Comparison of ENCODE assay signal across 1 cellular context in the genomic region with DNA sequence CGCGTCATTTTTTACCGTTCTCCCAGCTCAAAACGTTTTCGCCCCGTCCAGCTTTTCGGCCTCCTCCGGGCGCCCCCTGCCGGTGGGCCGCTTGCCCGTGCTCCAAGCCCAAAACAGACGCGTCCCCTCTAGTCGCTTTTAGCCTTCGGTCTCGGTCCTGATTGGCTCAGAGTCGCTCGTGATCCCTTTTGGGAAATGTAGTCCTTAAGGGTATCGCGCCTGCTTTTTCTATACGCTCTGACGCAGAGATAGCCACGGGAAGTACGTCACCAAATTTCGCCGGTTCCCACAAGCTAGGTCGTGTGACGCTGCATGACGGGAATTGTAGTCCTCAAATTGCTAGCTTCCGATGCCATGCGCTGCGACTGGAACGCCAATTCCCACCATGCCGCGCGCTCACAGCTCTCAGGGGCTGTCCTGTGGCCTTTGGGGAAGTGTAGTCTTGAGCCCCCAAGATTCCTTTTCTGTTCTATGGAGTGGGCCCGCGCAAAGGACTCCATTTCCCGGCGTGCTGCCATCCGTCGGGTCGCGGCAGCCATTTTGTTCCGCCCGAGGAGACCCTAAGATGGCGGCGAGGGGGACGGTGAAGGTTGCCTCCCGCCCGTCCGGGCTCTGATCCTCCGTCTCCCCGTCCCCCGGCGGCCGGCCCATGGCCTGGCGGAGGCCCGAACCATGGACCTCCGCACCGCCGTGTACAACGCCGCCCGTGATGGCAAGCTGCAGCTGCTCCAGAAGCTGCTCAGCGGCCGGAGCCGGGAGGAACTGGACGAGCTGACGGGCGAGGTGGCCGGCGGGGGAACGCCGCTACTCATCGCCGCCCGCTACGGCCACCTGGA.
TF ChIP-seq lines count a peak whose summit lies in the region.

A gene with protein sequence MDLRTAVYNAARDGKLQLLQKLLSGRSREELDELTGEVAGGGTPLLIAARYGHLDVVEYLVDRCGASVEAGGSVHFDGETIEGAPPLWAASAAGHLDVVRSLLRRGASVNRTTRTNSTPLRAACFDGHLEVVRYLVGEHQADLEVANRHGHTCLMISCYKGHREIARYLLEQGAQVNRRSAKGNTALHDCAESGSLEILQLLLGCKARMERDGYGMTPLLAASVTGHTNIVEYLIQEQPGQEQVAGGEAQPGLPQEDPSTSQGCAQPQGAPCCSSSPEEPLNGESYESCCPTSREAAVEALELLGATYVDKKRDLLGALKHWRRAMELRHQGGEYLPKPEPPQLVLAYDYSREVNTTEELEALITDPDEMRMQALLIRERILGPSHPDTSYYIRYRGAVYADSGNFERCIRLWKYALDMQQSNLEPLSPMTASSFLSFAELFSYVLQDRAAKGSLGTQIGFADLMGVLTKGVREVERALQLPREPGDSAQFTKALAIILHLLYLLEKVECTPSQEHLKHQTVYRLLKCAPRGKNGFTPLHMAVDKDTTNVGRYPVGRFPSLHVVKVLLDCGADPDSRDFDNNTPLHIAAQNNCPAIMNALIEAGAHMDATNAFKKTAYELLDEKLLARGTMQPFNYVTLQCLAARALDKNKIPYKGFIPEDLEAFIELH (plus strand): TSS at position 552 of the 836 bp plus-strand sequence. CDS start 121 bp downstream, at position 673.

TF ChIP-seq in K562, 482 proteins besides CTCF, POLR2A, EP300 and RAD21 (continued from another document and continues in another):
- TF ChIP-seq, protein P1, sequence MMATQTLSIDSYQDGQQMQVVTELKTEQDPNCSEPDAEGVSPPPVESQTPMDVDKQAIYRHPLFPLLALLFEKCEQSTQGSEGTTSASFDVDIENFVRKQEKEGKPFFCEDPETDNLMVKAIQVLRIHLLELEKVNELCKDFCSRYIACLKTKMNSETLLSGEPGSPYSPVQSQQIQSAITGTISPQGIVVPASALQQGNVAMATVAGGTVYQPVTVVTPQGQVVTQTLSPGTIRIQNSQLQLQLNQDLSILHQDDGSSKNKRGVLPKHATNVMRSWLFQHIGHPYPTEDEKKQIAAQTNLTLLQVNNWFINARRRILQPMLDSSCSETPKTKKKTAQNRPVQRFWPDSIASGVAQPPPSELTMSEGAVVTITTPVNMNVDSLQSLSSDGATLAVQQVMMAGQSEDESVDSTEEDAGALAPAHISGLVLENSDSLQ (IDR thresholded peaks at IDR 0.05), result peak; percentile 57
- TF ChIP-seq CTBP1 (IDR thresholded peaks at IDR 0.05; ENCODE audit: borderline replicate concordance) (peak; percentile 36), USF1 (CRISPR knock-in tag; IDR thresholded peaks at IDR 0.05) (peak; percentile 91), YY1 (IDR thresholded peaks at IDR 0.05; ENCODE audit: borderline replicate concordance in 1 of 3, control insufficient read depth in 1 of 3, extremely low read depth in 1 of 3, insufficient read depth in 3 of 3, insufficient read length in 1 of 3, insufficient replicate concordance in 2 of 3, low read depth in 1 of 3, low read length in 2 of 3) (peak; percentile 99 to 100 (median 99)), GABPB2 (CRISPR knock-in tag; conservative IDR thresholded peaks at IDR 0.05) (no peak), SPI1 (IDR thresholded peaks at IDR 0.05; ENCODE audit: borderline replicate concordance, low read depth, low read length) (peak; percentile 56), CREB1 (IDR thresholded peaks at IDR 0.05) (peak; percentile 99), CREB1 (CRISPR knock-in tag; IDR thresholded peaks at IDR 0.05) (peak; percentile 99), GABPB1 (CRISPR knock-in tag; IDR thresholded peaks at IDR 0.05) (peak; percentile 99), AFF1 (IDR thresholded peaks at IDR 0.05; ENCODE audit: low read depth in 1 of 2, partially characterized antibody in 2 of 2) (peak; percentile 97 to 100), HSF4 (CRISPR knock-in tag; IDR thresholded peaks at IDR 0.05; ENCODE audit: borderline replicate concordance) (peak; percentile 71; the same call in 1 of the 2 replicates), ZNF79 (CRISPR knock-in tag; IDR thresholded peaks at IDR 0.05; ENCODE audit: low read depth) (peak; percentile 89), ELF1 (tag; IDR thresholded peaks at IDR 0.05) (peak; percentile 71; the same call in 1 of the 2 replicates), ZNF184 (CRISPR knock-in tag; IDR thresholded peaks at IDR 0.05) (no peak), RHOXF2B (CRISPR knock-in tag; conservative IDR thresholded peaks at IDR 0.05) (no peak), CXXC5 (CRISPR knock-in tag; IDR thresholded peaks at IDR 0.05) (peak; percentile 97), MAZ (CRISPR knock-in tag; conservative IDR thresholded peaks at IDR 0.05 in 1 of 2, IDR thresholded peaks at IDR 0.05 in 1 of 2) (peak; percentile 75 to 88), ZNF143 (CRISPR knock-in tag; IDR thresholded peaks at IDR 0.05) (peak; percentile 98), ZNF347 (CRISPR knock-in tag; IDR thresholded peaks at IDR 0.05; ENCODE audit: low read depth) (no peak), MBD2 (IDR thresholded peaks at IDR 0.05; ENCODE audit: borderline replicate concordance, low read depth) (peak; percentile 98), FOXP4 (CRISPR knock-in tag; IDR thresholded peaks at IDR 0.05; ENCODE audit: borderline replicate concordance) (no peak), STAT6 (CRISPR knock-in tag; IDR thresholded peaks at IDR 0.05) (no peak)
- TF ChIP-seq, protein P2, sequence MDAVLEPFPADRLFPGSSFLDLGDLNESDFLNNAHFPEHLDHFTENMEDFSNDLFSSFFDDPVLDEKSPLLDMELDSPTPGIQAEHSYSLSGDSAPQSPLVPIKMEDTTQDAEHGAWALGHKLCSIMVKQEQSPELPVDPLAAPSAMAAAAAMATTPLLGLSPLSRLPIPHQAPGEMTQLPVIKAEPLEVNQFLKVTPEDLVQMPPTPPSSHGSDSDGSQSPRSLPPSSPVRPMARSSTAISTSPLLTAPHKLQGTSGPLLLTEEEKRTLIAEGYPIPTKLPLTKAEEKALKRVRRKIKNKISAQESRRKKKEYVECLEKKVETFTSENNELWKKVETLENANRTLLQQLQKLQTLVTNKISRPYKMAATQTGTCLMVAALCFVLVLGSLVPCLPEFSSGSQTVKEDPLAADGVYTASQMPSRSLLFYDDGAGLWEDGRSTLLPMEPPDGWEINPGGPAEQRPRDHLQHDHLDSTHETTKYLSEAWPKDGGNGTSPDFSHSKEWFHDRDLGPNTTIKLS (IDR thresholded peaks at IDR 0.05; ENCODE audit: borderline replicate concordance, low read depth), result peak; percentile 99
- TF ChIP-seq, protein P3, sequence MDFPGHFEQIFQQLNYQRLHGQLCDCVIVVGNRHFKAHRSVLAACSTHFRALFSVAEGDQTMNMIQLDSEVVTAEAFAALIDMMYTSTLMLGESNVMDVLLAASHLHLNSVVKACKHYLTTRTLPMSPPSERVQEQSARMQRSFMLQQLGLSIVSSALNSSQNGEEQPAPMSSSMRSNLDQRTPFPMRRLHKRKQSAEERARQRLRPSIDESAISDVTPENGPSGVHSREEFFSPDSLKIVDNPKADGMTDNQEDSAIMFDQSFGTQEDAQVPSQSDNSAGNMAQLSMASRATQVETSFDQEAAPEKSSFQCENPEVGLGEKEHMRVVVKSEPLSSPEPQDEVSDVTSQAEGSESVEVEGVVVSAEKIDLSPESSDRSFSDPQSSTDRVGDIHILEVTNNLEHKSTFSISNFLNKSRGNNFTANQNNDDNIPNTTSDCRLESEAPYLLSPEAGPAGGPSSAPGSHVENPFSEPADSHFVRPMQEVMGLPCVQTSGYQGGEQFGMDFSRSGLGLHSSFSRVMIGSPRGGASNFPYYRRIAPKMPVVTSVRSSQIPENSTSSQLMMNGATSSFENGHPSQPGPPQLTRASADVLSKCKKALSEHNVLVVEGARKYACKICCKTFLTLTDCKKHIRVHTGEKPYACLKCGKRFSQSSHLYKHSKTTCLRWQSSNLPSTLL (IDR thresholded peaks at IDR 0.05), result no peak
- TF ChIP-seq, protein P4, sequence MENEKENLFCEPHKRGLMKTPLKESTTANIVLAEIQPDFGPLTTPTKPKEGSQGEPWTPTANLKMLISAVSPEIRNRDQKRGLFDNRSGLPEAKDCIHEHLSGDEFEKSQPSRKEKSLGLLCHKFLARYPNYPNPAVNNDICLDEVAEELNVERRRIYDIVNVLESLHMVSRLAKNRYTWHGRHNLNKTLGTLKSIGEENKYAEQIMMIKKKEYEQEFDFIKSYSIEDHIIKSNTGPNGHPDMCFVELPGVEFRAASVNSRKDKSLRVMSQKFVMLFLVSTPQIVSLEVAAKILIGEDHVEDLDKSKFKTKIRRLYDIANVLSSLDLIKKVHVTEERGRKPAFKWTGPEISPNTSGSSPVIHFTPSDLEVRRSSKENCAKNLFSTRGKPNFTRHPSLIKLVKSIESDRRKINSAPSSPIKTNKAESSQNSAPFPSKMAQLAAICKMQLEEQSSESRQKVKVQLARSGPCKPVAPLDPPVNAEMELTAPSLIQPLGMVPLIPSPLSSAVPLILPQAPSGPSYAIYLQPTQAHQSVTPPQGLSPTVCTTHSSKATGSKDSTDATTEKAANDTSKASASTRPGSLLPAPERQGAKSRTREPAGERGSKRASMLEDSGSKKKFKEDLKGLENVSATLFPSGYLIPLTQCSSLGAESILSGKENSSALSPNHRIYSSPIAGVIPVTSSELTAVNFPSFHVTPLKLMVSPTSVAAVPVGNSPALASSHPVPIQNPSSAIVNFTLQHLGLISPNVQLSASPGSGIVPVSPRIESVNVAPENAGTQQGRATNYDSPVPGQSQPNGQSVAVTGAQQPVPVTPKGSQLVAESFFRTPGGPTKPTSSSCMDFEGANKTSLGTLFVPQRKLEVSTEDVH (IDR thresholded peaks at IDR 0.05; ENCODE audit: low read depth, partially characterized antibody), result peak; percentile 84
